4 cellular contexts compared by ENCODE assay signal in the genomic region with DNA sequence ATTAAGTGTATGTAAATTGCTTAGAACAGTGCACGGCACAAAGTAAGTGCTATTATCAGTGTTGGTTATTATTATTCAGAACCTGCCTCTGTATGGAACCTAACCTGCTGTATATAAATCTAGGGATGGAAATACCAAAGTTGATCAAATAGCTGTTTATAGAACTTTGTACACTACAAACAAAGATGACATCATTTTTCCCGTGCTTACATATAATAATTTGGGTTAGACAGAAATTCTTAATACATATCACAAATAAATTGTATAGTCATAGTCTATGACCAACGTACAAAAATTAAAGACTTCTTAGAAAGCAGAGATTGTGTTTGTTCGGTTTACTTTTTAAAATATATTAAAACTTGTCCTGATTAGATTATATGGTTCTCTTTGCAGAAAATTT. TPM values are rescaled to one million over a fixed set of nuclear protein-coding genes. Genes with fewer than 3 reads are reported as not detected.
"Had no signal": no experiment of that assay in that cellular context is flagged by ENCODE, and none has a peak within 500 bp of the region (broad histone marks: within the 10 kb centered on the region; RNA-seq: fewer than 3 reads in every experiment).

No MANE protein-coding gene starts in this region.

RNA-seq across cellular contexts. Expression of gene GYPA, which starts 4.3 kb away (rescaled TPM):
- total RNA-seq: LHCN-M2, M059J, MCF 10A, NCI-H460 had no signal
